ENCODE assay signal across 16 cellular contexts in the genomic region with DNA sequence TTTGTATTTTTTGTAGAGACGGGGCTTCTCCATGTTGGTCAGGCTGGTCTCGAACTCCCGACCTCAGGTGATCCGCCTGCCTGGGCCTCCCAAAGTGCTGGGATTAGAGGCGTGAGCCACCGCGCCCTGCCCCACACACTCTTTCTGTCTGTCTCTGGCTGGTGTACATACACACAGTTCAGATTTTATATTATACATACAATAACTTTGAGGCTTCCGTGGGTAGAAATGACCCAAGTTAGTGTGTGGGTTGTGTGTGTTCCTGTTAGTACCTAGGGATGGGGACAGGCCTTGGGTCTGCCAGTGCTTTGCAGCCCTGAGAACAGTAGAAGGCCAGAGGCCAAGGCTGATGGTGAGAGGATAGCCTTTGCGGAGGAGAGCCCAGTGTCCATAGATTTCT. TPM values are rescaled to one million over a fixed set of nuclear protein-coding genes. Genes with fewer than 3 reads are reported as not detected.
DNase-seq lines count a peak whose midpoint lies in the region; ATAC-seq and TF ChIP-seq lines count a peak whose summit lies in the region.
"Had no signal": no experiment of that assay in that cellular context is flagged by ENCODE, and none has a peak within 500 bp of the region (broad histone marks: within the 10 kb centered on the region; RNA-seq: fewer than 3 reads in every experiment).

No MANE protein-coding gene starts in this region.

- CTCF ChIA-PET in activated naive CD4-positive, alpha-beta T cell treated with anti-CD3 and anti-CD28 coated beads for 36 hours (lab: Charles Lee): no interaction called here

- peaks cover 58 to 78% (median 68%) of the 10 kb centered on the region in 4 donors for H3K4me1 ChIP-seq in upper lobe of left lung
- H3K4me1 ChIP-seq in endodermal cell (ENCODE audit: control insufficient read depth, insufficient read depth, low read length): peaks cover 14% of the 10 kb centered on the region

- no peak for DNase-seq in activated naive CD4-positive, alpha-beta T cell treated with anti-CD3 and anti-CD28 coated beads for 36 hours
- DNase-seq in natural killer cell (no peak), upper lobe of left lung (no peak), endodermal cell (no peak), DMS153 (lab: John Stamatoyannopoulos, UW) (no peak), C1 segment of cervical spinal cord (lab: John Stamatoyannopoulos, UW) (no peak)
- DNase-seq: activated CD4-positive, alpha-beta T cell treated with anti-CD3 and anti-CD28 coated beads, Interleukin-2, amount 50 U/mL, for 48 hours; HFFc6; NCI-H2029; occipital lobe; stimulated activated CD4-positive, alpha-beta T cell treated with anti-CD3 and anti-CD28 coated beads, Interleukin-2, amount 100 ng/mL, for 48 hours; SW 1271 had no signal

- ATAC-seq in natural killer cell (no peak), upper lobe of left lung (ENCODE audit: low FRiP score in 2 of 2) (no peak)
- ATAC-seq: body of pancreas had no signal

- no peaks in the 10 kb centered on the region for H3K36me3 Mint-ChIP-seq in activated naive CD4-positive, alpha-beta T cell treated with anti-CD3 and anti-CD28 coated beads, Interleukin-2, amount 50 U/mL, for 24 hours
- no peaks in the 10 kb centered on the region for H3K36me3 Mint-ChIP-seq in activated naive CD4-positive, alpha-beta T cell treated with anti-CD3 and anti-CD28 coated beads for 36 hours (ENCODE audit: low read depth)
- H3K36me3 Mint-ChIP-seq in natural killer cell (peaks cover 6% of the 10 kb centered on the region), endodermal cell (ENCODE audit: low read depth) (no peaks in the 10 kb centered on the region)

- 90 to 96% methylated on average over 9 of the region's 9 CpGs for WGBS in upper lobe of left lung, 2 donors
- WGBS in endodermal cell (ENCODE audit: insufficient coverage in 1 of 2, insufficient read length in 1 of 2), 2 experiments: 82 to 92% methylated on average over 5 to 9 of the region's 9 CpGs

- TF ChIP-seq POLR2A in upper lobe of left lung (IDR thresholded peaks at IDR 0.05): peak in 1 of 4 donors; percentile 10

- TF ChIP-seq CTCF in natural killer cell (IDR thresholded peaks at IDR 0.05): no peak
- no peak for TF ChIP-seq CTCF in upper lobe of left lung (IDR thresholded peaks at IDR 0.05)
- no peak for TF ChIP-seq CTCF in endodermal cell (conservative IDR thresholded peaks at IDR 0.05)

- intact Hi-C loops in activated naive CD4-positive, alpha-beta T cell treated with anti-CD3 and anti-CD28 coated beads for 36 hours (cut with micrococcal nuclease): no loop called here
- intact Hi-C loops in natural killer cell (cut with micrococcal nuclease): loop anchor here (5.0 kb wide), 1 partner anchor 35 kb away; no protein-coding TSS in a partner anchor

- H3K9me3 Mint-ChIP-seq in activated naive CD4-positive, alpha-beta T cell treated with anti-CD3 and anti-CD28 coated beads, Interleukin-2, amount 50 U/mL, for 24 hours: no peaks in the 10 kb centered on the region
- H3K9me3 Mint-ChIP-seq in activated naive CD4-positive, alpha-beta T cell treated with anti-CD3 and anti-CD28 coated beads for 36 hours: no peaks in the 10 kb centered on the region
- H3K9me3 Mint-ChIP-seq in natural killer cell (no peaks in the 10 kb centered on the region), endodermal cell (no peaks in the 10 kb centered on the region)
- H3K9me3 Mint-ChIP-seq: HFFc6 had no signal

- peaks cover 3% of the 10 kb centered on the region for H3K27me3 Mint-ChIP-seq in activated naive CD4-positive, alpha-beta T cell treated with anti-CD3 and anti-CD28 coated beads, Interleukin-2, amount 50 U/mL, for 24 hours
- peaks cover 23% of the 10 kb centered on the region for H3K27me3 Mint-ChIP-seq in activated naive CD4-positive, alpha-beta T cell treated with anti-CD3 and anti-CD28 coated beads for 36 hours (ENCODE audit: low read depth)
- no peaks in the 10 kb centered on the region for H3K27me3 Mint-ChIP-seq in natural killer cell (ENCODE audit: low read depth in 2 of 2)
- peaks cover 96% of the 10 kb centered on the region for H3K27me3 Mint-ChIP-seq in endodermal cell (ENCODE audit: insufficient read depth)

- H3K4me3 Mint-ChIP-seq in activated naive CD4-positive, alpha-beta T cell treated with anti-CD3 and anti-CD28 coated beads, Interleukin-2, amount 50 U/mL, for 24 hours: peak overlapping the region; percentile 87
- H3K4me3 Mint-ChIP-seq in activated naive CD4-positive, alpha-beta T cell treated with anti-CD3 and anti-CD28 coated beads for 36 hours: no peak overlapping the region
- H3K4me3 Mint-ChIP-seq in natural killer cell (peak overlapping the region; percentile 97), endodermal cell (no peak overlapping the region)

- H3K9me3 ChIP-seq in upper lobe of left lung (no peaks in the 10 kb centered on the region), endodermal cell (ENCODE audit: control insufficient read depth, low read length) (no peaks in the 10 kb centered on the region)
- H3K9me3 ChIP-seq: body of pancreas had no signal

- H3K36me3 ChIP-seq in upper lobe of left lung (peaks cover 31 to 58% (median 41%) of the 10 kb centered on the region in 4 donors), endodermal cell (ENCODE audit: control insufficient read depth, insufficient read depth, low read length) (no peaks in the 10 kb centered on the region)

- no peak for TF ChIP-seq EP300 in upper lobe of left lung (IDR thresholded peaks at IDR 0.05)

- H3K27ac ChIP-seq in angular gyrus (ENCODE audit: low read depth, low read length): peak overlapping the region; percentile 95
- H3K27ac ChIP-seq in upper lobe of left lung: peak overlapping the region; percentile 94 to 99 (median 96)
- no peak overlapping the region for H3K27ac ChIP-seq in endodermal cell (ENCODE audit: low read depth, low read length)

- H3K4me3 ChIP-seq in upper lobe of left lung (peak overlapping the region; percentile 74 to 92 (median 80)), endodermal cell (ENCODE audit: low read length) (no peak overlapping the region)

- no peak overlapping the region for H3K27ac Mint-ChIP-seq in activated naive CD4-positive, alpha-beta T cell treated with anti-CD3 and anti-CD28 coated beads, Interleukin-2, amount 50 U/mL, for 24 hours
- H3K27ac Mint-ChIP-seq in activated naive CD4-positive, alpha-beta T cell treated with anti-CD3 and anti-CD28 coated beads for 36 hours: no peak overlapping the region
- H3K27ac Mint-ChIP-seq in natural killer cell (peak overlapping the region; percentile 98 to 100), endodermal cell (no peak overlapping the region)
- H3K27ac Mint-ChIP-seq: HFFc6 had no signal

- peaks cover 6% of the 10 kb centered on the region for H3K4me1 Mint-ChIP-seq in activated naive CD4-positive, alpha-beta T cell treated with anti-CD3 and anti-CD28 coated beads, Interleukin-2, amount 50 U/mL, for 24 hours
- peaks cover 8% of the 10 kb centered on the region for H3K4me1 Mint-ChIP-seq in activated naive CD4-positive, alpha-beta T cell treated with anti-CD3 and anti-CD28 coated beads for 36 hours (ENCODE audit: low read depth)
- H3K4me1 Mint-ChIP-seq in natural killer cell (peaks cover 60 to 77% of the 10 kb centered on the region in 2 donors), endodermal cell (peaks cover 27% of the 10 kb centered on the region)

- H3K27me3 ChIP-seq in upper lobe of left lung: no peaks in the 10 kb centered on the region
- H3K27me3 ChIP-seq in endodermal cell (ENCODE audit: control insufficient read depth, insufficient read depth, low read length, poor library complexity, severe bottlenecking): peaks cover 98% of the 10 kb centered on the region
- H3K27me3 ChIP-seq: body of pancreas had no signal

- no peak overlapping the region for H3K9ac ChIP-seq in endodermal cell (ENCODE audit: extremely low read depth, low read length, poor library complexity, severe bottlenecking)

RNA-seq across cellular contexts. Expression of a gene that starts 2.8 kb away (rescaled TPM):
- 1 to 10 TPM; 1.5 to 2.3 TPM for total RNA-seq in activated naive CD4-positive, alpha-beta T cell treated with anti-CD3 and anti-CD28 coated beads for 36 hours
- 100 to 1,000 TPM; 104 to 224 (median 156) TPM for total RNA-seq in natural killer cell
- 100 to 1,000 TPM; 110 to 584 (median 179) TPM for total RNA-seq in upper lobe of left lung
- total RNA-seq in endodermal cell: 1 to 10 TPM; 4.1 to 5.8 TPM
- polyA plus RNA-seq in endodermal cell (2013, experiment 1 of 2): 16.5 TPM
- 16.8 TPM for polyA plus RNA-seq in endodermal cell (2013, experiment 2 of 2)
- total RNA-seq: fibroblast of lung, HFFc6 had no signal
- polyA plus RNA-seq: fibroblast of lung had no signal

Comparison
In these comparisons a context has a peak if more than half of its experiments do, and no peak if none do; other contexts are left out.
1. H3K4me3 Mint-ChIP-seq: peak in activated naive CD4-positive, alpha-beta T cell treated with anti-CD3 and anti-CD28 coated beads, Interleukin-2, amount 50 U/mL, for 24 hours (single experiment) and natural killer cell (single experiment); none in activated naive CD4-positive, alpha-beta T cell treated with anti-CD3 and anti-CD28 coated beads for 36 hours (single experiment) and endodermal cell (single experiment).
2. H3K27ac Mint-ChIP-seq: peak in natural killer cell (2 of 2); none in activated naive CD4-positive, alpha-beta T cell treated with anti-CD3 and anti-CD28 coated beads, Interleukin-2, amount 50 U/mL, for 24 hours (single experiment), activated naive CD4-positive, alpha-beta T cell treated with anti-CD3 and anti-CD28 coated beads for 36 hours (single experiment) and endodermal cell (single experiment).
3. RNA of a gene that starts 2.8 kb away (total RNA-seq): 110 to 584 TPM in upper lobe of left lung and 104 to 224 TPM in natural killer cell; 4.1 to 5.8 TPM in endodermal cell and 1.5 to 2.3 TPM in activated naive CD4-positive, alpha-beta T cell treated with anti-CD3 and anti-CD28 coated beads for 36 hours; every median in the first group is over 10 times any median in the second.